Comparison of ENCODE assay signal across 18 cellular contexts in the genomic region with DNA sequence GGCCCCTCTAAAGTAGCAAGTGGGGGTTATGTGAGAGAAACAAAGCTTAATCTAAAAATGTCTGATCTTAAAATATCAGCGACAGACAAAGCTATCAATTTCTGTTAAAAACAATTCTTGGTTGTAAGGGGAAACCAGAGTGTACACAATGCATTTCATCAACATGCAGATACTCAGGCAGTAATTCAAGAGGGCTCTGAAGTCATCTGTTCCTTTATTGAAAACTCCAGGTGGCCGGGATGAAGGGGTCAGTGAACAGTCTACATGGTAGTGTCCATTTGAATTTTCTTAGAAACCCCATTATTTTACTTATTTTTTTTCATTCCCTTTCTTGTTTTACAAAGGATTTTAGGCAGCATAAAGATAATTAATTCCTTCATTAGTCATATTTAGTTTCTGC. TPM values are rescaled to one million over a fixed set of nuclear protein-coding genes. Genes with fewer than 3 reads are reported as not detected.
DNase-seq lines count a peak whose midpoint lies in the region; ATAC-seq and TF ChIP-seq lines count a peak whose summit lies in the region.
"Had no signal": no experiment of that assay in that cellular context is flagged by ENCODE, and none has a peak within 500 bp of the region (broad histone marks: within the 10 kb centered on the region; RNA-seq: fewer than 3 reads in every experiment).

No MANE protein-coding gene starts in this region.

- peaks cover 2% of the 10 kb centered on the region for H3K27me3 Mint-ChIP-seq in neural progenitor cell (ENCODE audit: insufficient read depth, low read depth)
- H3K27me3 Mint-ChIP-seq: activated naive CD4-positive, alpha-beta T cell treated with anti-CD3 and anti-CD28 coated beads, Interleukin-2, amount 10 ng/mL, durations not matched to agents 7 days and 5 days had no signal

- no peaks in the 10 kb centered on the region for H3K9me3 ChIP-seq in neural progenitor cell (ENCODE audit: low read depth)
- H3K9me3 ChIP-seq: esophagus squamous epithelium, HAP-1 had no signal

- H3K79me2 ChIP-seq in neural progenitor cell (ENCODE audit: low read depth) = no peaks in the 10 kb centered on the region

- no peak overlapping the region for H3K4me3 ChIP-seq in neural progenitor cell
- H3K4me3 ChIP-seq: esophagus squamous epithelium, HAP-1 had no signal

- no peaks in the 10 kb centered on the region for H3K27me3 ChIP-seq in neural progenitor cell
- H3K27me3 ChIP-seq: esophagus squamous epithelium had no signal

- H3F3A ChIP-seq in neural progenitor cell (ENCODE audit: low read depth) = no peaks in the 10 kb centered on the region

- H3K4me3 Mint-ChIP-seq in neural progenitor cell = peak overlapping the region; percentile 49
- H3K4me3 Mint-ChIP-seq: activated naive CD4-positive, alpha-beta T cell treated with anti-CD3 and anti-CD28 coated beads, Interleukin-2, amount 10 ng/mL, durations not matched to agents 7 days and 5 days; stimulated activated effector memory CD8-positive, alpha-beta T cell treated with anti-CD3 and anti-CD28 coated beads, Interleukin-12 subunit alpha, Interleukin-12 subunit beta, amount 100 ng/mL, for 72 hours had no signal

- DNase-seq in NCI-H128 (lab: John Stamatoyannopoulos, UW; ENCODE audit: unreplicated experiment) = peak; percentile 48
- peak; percentile 56 for DNase-seq in NCI-H2196 (lab: John Stamatoyannopoulos, UW; ENCODE audit: unreplicated experiment)
- DNase-seq in neural progenitor cell (ENCODE audit: low spot score) = peak; percentile 20
- DNase-seq in hippocampal formation (lab: John Stamatoyannopoulos, UW) = no peak
- no peak for DNase-seq in mesenteric fat pad (ENCODE audit: low spot score)
- DNase-seq: activated CD4-positive, alpha-beta T cell treated with anti-CD3 and anti-CD28 coated beads, Interleukin-2, amount 50 U/mL, for 1 hour; activated naive CD4-positive, alpha-beta T cell treated with anti-CD3 and anti-CD28 coated beads, Interleukin-2, amount 10 ng/mL, durations not matched to agents 7 days and 5 days; AML-193; Calu3; esophagus squamous epithelium; small intestine; trophoblast cell had no signal

- ATAC-seq in GM18868 (IDR thresholded peaks at IDR 0.05; ENCODE audit: unreplicated experiment) (no peak), GM21825 (IDR thresholded peaks at IDR 0.05; ENCODE audit: unreplicated experiment) (no peak)

- H3K36me3 ChIP-seq in neural progenitor cell = no peaks in the 10 kb centered on the region

- peaks cover 3% of the 10 kb centered on the region for H4K20me1 ChIP-seq in neural progenitor cell (ENCODE audit: low read depth)

- H3K36me3 Mint-ChIP-seq in neural progenitor cell = peaks cover 37% of the 10 kb centered on the region
- H3K36me3 Mint-ChIP-seq: activated naive CD4-positive, alpha-beta T cell treated with anti-CD3 and anti-CD28 coated beads, Interleukin-2, amount 10 ng/mL, durations not matched to agents 7 days and 5 days; stimulated activated effector memory CD8-positive, alpha-beta T cell treated with anti-CD3 and anti-CD28 coated beads, Interleukin-12 subunit alpha, Interleukin-12 subunit beta, amount 100 ng/mL, for 72 hours had no signal

- peak overlapping the region; percentile 5 for H3K4me2 ChIP-seq in neural progenitor cell

- peaks cover 35% of the 10 kb centered on the region for H3K4me1 Mint-ChIP-seq in neural progenitor cell
- H3K4me1 Mint-ChIP-seq: activated naive CD4-positive, alpha-beta T cell treated with anti-CD3 and anti-CD28 coated beads, Interleukin-2, amount 10 ng/mL, durations not matched to agents 7 days and 5 days; stimulated activated effector memory CD8-positive, alpha-beta T cell treated with anti-CD3 and anti-CD28 coated beads, Interleukin-12 subunit alpha, Interleukin-12 subunit beta, amount 100 ng/mL, for 72 hours had no signal

- H3K4me1 ChIP-seq in neural progenitor cell = peaks cover 7% of the 10 kb centered on the region
- H3K4me1 ChIP-seq: esophagus squamous epithelium had no signal

- peak overlapping the region; percentile 91 for H3K27ac Mint-ChIP-seq in neural progenitor cell
- H3K27ac Mint-ChIP-seq: activated naive CD4-positive, alpha-beta T cell treated with anti-CD3 and anti-CD28 coated beads, Interleukin-2, amount 10 ng/mL, durations not matched to agents 7 days and 5 days; stimulated activated effector memory CD8-positive, alpha-beta T cell treated with anti-CD3 and anti-CD28 coated beads, Interleukin-12 subunit alpha, Interleukin-12 subunit beta, amount 100 ng/mL, for 72 hours had no signal

- H3K9ac ChIP-seq in neural progenitor cell = no peak overlapping the region

- H2AFZ ChIP-seq in neural progenitor cell (replicated peaks) = no peak overlapping the region

- H3K27ac ChIP-seq in angular gyrus (ENCODE audit: low read depth, low read length) (peak overlapping the region; percentile 75), neural progenitor cell (no peak overlapping the region)
- H3K27ac ChIP-seq: esophagus squamous epithelium had no signal

- H3K9me3 Mint-ChIP-seq in neural progenitor cell = no peaks in the 10 kb centered on the region
- H3K9me3 Mint-ChIP-seq: activated naive CD4-positive, alpha-beta T cell treated with anti-CD3 and anti-CD28 coated beads, Interleukin-2, amount 10 ng/mL, durations not matched to agents 7 days and 5 days; stimulated activated effector memory CD8-positive, alpha-beta T cell treated with anti-CD3 and anti-CD28 coated beads, Interleukin-12 subunit alpha, Interleukin-12 subunit beta, amount 100 ng/mL, for 72 hours had no signal

- no peak for TF ChIP-seq CTCF in neural progenitor cell (IDR thresholded peaks at IDR 0.05)

RNA-seq across cellular contexts. Expression of a gene that starts 36.7 kb away (rescaled TPM):
- not detected in 2 replicates for total RNA-seq in neural progenitor cell (ENCODE audit: low replicate concordance)
- not detected for total RNA-seq in mesenteric fat pad
- total RNA-seq: esophagus squamous epithelium, HT1080 had no signal

Comparison
In these comparisons a context has a peak if more than half of its experiments do, and no peak if none do; other contexts are left out.
1. DNase-seq: peak in NCI-H128 (single experiment), NCI-H2196 (single experiment) and neural progenitor cell (single experiment); none in hippocampal formation (0 of 2) and mesenteric fat pad (single experiment).